26 cellular contexts compared by ENCODE assay signal in the genomic region with DNA sequence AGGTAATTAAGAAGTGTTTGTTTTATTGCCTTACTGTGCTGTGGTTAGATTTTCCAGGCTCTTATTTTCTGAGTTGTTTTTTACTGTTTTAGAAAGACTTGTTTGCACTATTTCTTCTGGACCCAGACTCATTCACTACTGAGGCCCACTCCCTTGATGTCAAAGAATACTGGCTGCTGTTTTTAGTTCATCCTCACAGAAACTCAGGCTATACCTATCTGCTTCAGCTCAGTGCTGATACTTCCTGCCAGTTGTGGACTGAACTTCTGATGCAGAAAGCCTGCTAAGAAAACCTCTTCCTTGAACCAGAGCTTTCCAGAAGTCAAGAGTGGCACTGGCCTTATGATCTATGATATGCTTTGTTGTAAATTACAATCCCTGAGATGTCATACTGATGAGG. TPM values are rescaled to one million over a fixed set of nuclear protein-coding genes. Genes with fewer than 3 reads are reported as not detected.
A peak's percentile ranks its signal among the peaks of the same experiment; 100 is the strongest.
DNase-seq lines count a peak whose midpoint lies in the region; ATAC-seq and TF ChIP-seq lines count a peak whose summit lies in the region.
"Had no signal": no experiment of that assay in that cellular context is flagged by ENCODE, and none has a peak within 500 bp of the region (broad histone marks: within the 10 kb centered on the region; RNA-seq: fewer than 3 reads in every experiment).

No MANE protein-coding gene starts in this region.

- H3K79me2 ChIP-seq in SU-DHL-6 (ENCODE audit: insufficient read depth, low read length), result no peaks in the 10 kb centered on the region
- H3K79me2 ChIP-seq: parathyroid adenoma had no signal

- H3K9me3 Mint-ChIP-seq in T-helper 1 cell treated with Interleukin-12 subunit alpha and Interleukin-12 subunit beta and Interleukin-4 antibody, amounts not matched to agents 30 μg/mL and 1 μg/mL, for 36 hours, result no peaks in the 10 kb centered on the region
- H3K9me3 Mint-ChIP-seq in activated naive CD8-positive, alpha-beta T cell treated with anti-CD3 and anti-CD28 coated beads, Interleukin-2, amount 50 U/mL, for 24 hours, result no peaks in the 10 kb centered on the region
- H3K9me3 Mint-ChIP-seq: natural killer cell treated with Interleukin-12 subunit alpha and Interleukin-12 subunit beta and Interleukin-15 and Interleukin-18, amount 100 ng/mL, for 72 hours had no signal

- H3K4me1 Mint-ChIP-seq in T-helper 1 cell treated with Interleukin-12 subunit alpha and Interleukin-12 subunit beta and Interleukin-4 antibody, amounts not matched to agents 30 μg/mL and 1 μg/mL, for 36 hours (ENCODE audit: low read depth), result peaks cover 22% of the 10 kb centered on the region
- peaks cover 45% of the 10 kb centered on the region for H3K4me1 Mint-ChIP-seq in activated naive CD8-positive, alpha-beta T cell treated with anti-CD3 and anti-CD28 coated beads, Interleukin-2, amount 50 U/mL, for 24 hours

- peak overlapping the region; percentile 49 for H3K27ac Mint-ChIP-seq in T-helper 1 cell treated with Interleukin-12 subunit alpha and Interleukin-12 subunit beta and Interleukin-4 antibody, amounts not matched to agents 30 μg/mL and 1 μg/mL, for 36 hours
- peak overlapping the region; percentile 13 for H3K27ac Mint-ChIP-seq in activated naive CD8-positive, alpha-beta T cell treated with anti-CD3 and anti-CD28 coated beads, Interleukin-2, amount 50 U/mL, for 24 hours
- H3K27ac Mint-ChIP-seq: natural killer cell treated with Interleukin-12 subunit alpha and Interleukin-12 subunit beta and Interleukin-15 and Interleukin-18, amount 100 ng/mL, for 72 hours had no signal

- H4K20me1 ChIP-seq in BLaER1 treated with 17β-estradiol and CSF1 and Interleukin-3, amounts not matched to agents 10 nM and 100 nM, result no peaks in the 10 kb centered on the region
- H4K20me1 ChIP-seq in SU-DHL-6 (ENCODE audit: low read depth, low read length), result no peaks in the 10 kb centered on the region

- no peak for TF ChIP-seq CTCF in SU-DHL-6 (IDR thresholded peaks at IDR 0.05; ENCODE audit: insufficient read depth, low read length, poor library complexity, severe bottlenecking)
- no peak for TF ChIP-seq CTCF in ovary (IDR thresholded peaks at IDR 0.05)
- TF ChIP-seq CTCF in left ventricle myocardium inferior (IDR thresholded peaks at IDR 0.05; ENCODE audit: borderline replicate concordance), result no peak

- no peaks in the 10 kb centered on the region for H3F3A ChIP-seq in SU-DHL-6 (ENCODE audit: insufficient read depth)

- H3K36me3 Mint-ChIP-seq in T-helper 1 cell treated with Interleukin-12 subunit alpha and Interleukin-12 subunit beta and Interleukin-4 antibody, amounts not matched to agents 30 μg/mL and 1 μg/mL, for 36 hours (ENCODE audit: low read depth), result peaks cover 4% of the 10 kb centered on the region
- H3K36me3 Mint-ChIP-seq in activated naive CD8-positive, alpha-beta T cell treated with anti-CD3 and anti-CD28 coated beads, Interleukin-2, amount 50 U/mL, for 24 hours (ENCODE audit: low read depth), result no peaks in the 10 kb centered on the region
- H3K36me3 Mint-ChIP-seq: natural killer cell treated with Interleukin-12 subunit alpha and Interleukin-12 subunit beta and Interleukin-15 and Interleukin-18, amount 100 ng/mL, for 72 hours had no signal

- peak overlapping the region; percentile 12 for H2AFZ ChIP-seq in SU-DHL-6 (ENCODE audit: low read depth, low read length, severe bottlenecking)
- H2AFZ ChIP-seq: parathyroid adenoma had no signal

- intact Hi-C loops in ovary (cut with DNase I), result no loop called here
- intact Hi-C loops in left ventricle myocardium inferior (cut with micrococcal nuclease), result no loop called here

- H3K27me3 ChIP-seq in BLaER1 treated with 17β-estradiol and CSF1 and Interleukin-3, amounts not matched to agents 10 nM and 100 nM, result no peaks in the 10 kb centered on the region
- H3K27me3 ChIP-seq in SU-DHL-6 (ENCODE audit: low read length) (no peaks in the 10 kb centered on the region), ovary (no peaks in the 10 kb centered on the region), left ventricle myocardium inferior (ENCODE audit: low read depth) (no peaks in the 10 kb centered on the region)
- H3K27me3 ChIP-seq: BE2C, heart right ventricle, transverse colon had no signal

- TF ChIP-seq EP300 in ovary (IDR thresholded peaks at IDR 0.05), result no peak

- H3K4me3 ChIP-seq in BLaER1 treated with 17β-estradiol and CSF1 and Interleukin-3, amounts not matched to agents 10 nM and 100 nM, result no peak overlapping the region
- H3K4me3 ChIP-seq in SU-DHL-6 (ENCODE audit: insufficient read depth, low read length, poor library complexity, severe bottlenecking), result no peak overlapping the region
- H3K4me3 ChIP-seq in ovary, result no peak overlapping the region
- no peak overlapping the region for H3K4me3 ChIP-seq in left ventricle myocardium inferior
- H3K4me3 ChIP-seq: heart right ventricle, transverse colon had no signal

- TF ChIP-seq POLR2A in ovary (IDR thresholded peaks at IDR 0.05), result no peak

- peak overlapping the region in 7 of 11 experiments; percentile 18 to 61 (median 41); a peak in 9 of 22 replicates for H3K4me2 ChIP-seq in BLaER1 treated with 17β-estradiol and CSF1 and Interleukin-3, amounts not matched to agents 10 nM and 100 nM
- H3K4me2 ChIP-seq in SU-DHL-6 (ENCODE audit: low read depth, low read length, poor library complexity, severe bottlenecking), result peak overlapping the region; percentile 18

- H3K36me3 ChIP-seq in BLaER1 treated with 17β-estradiol and CSF1 and Interleukin-3, amounts not matched to agents 10 nM and 100 nM, result no peaks in the 10 kb centered on the region
- no peaks in the 10 kb centered on the region for H3K36me3 ChIP-seq in SU-DHL-6 (ENCODE audit: low read length)
- H3K36me3 ChIP-seq in ovary, result no peaks in the 10 kb centered on the region
- H3K36me3 ChIP-seq in left ventricle myocardium inferior, result no peaks in the 10 kb centered on the region
- H3K36me3 ChIP-seq: BE2C, heart right ventricle, transverse colon had no signal

- DNase-seq in T-helper 1 cell (no peak), ovary (no peak), left ventricle myocardium inferior (no peak)
- no peak for DNase-seq in activated naive CD8-positive, alpha-beta T cell treated with anti-CD3 and anti-CD28 coated beads, Interleukin-2, amount 50 U/mL, for 24 hours
- DNase-seq: activated effector memory CD4-positive, alpha-beta T cell treated with anti-CD3 and anti-CD28 coated beads, Interleukin-2, amount 50 U/mL, for 16 hours; BE2C; H7; heart right ventricle; left colon; NCI-H1105 treated with DMSO at 0.1 percent for 48 hours; NCI-H2081; NCI-H345; PC-3; right cardiac atrium; SHP77 treated with DMSO at 0.1 percent for 48 hours; stimulated activated CD4-positive, alpha-beta T cell treated with anti-CD3 and anti-CD28 coated beads, Interleukin-4, amount 100 ng/mL, for 4 hours; transverse colon had no signal

- H3K9me2 ChIP-seq in SU-DHL-6 (replicated peaks; ENCODE audit: insufficient read depth, low read length), result no peaks in the 10 kb centered on the region

- H3K4me1 ChIP-seq in BLaER1 treated with 17β-estradiol and CSF1 and Interleukin-3, amounts not matched to agents 10 nM and 100 nM, result peaks cover 0 to 20% (median 15%) of the 10 kb centered on the region in 10 experiments; a peak in 15 of 20 replicates
- H3K4me1 ChIP-seq in ovary (ENCODE audit: insufficient read depth) (peaks cover 2% of the 10 kb centered on the region), left ventricle myocardium inferior (peaks cover 4% of the 10 kb centered on the region)
- H3K4me1 ChIP-seq: BE2C, parathyroid adenoma had no signal

- H3K9ac ChIP-seq in BLaER1 treated with 17β-estradiol and CSF1 and Interleukin-3, amounts not matched to agents 10 nM and 100 nM, result no peak overlapping the region
- no peak overlapping the region for H3K9ac ChIP-seq in SU-DHL-6 (ENCODE audit: low read length)
- H3K9ac ChIP-seq: parathyroid adenoma had no signal

- no peak for ATAC-seq in activated naive CD8-positive, alpha-beta T cell treated with anti-CD3 and anti-CD28 coated beads, Interleukin-2, amount 50 U/mL, for 24 hours
- ATAC-seq in HG02973 (IDR thresholded peaks at IDR 0.05; ENCODE audit: unreplicated experiment), result no peak
- ATAC-seq: heart right ventricle; left colon; natural killer cell treated with Interleukin-12 subunit alpha and Interleukin-12 subunit beta and Interleukin-15 and Interleukin-18, amount 100 ng/mL, for 72 hours; PC-3; right cardiac atrium had no signal

- no peaks in the 10 kb centered on the region for H3K9me3 ChIP-seq in BLaER1 treated with 17β-estradiol and CSF1 and Interleukin-3, amounts not matched to agents 10 nM and 100 nM (replicated peaks in 1 of 11)
- H3K9me3 ChIP-seq in SU-DHL-6 (ENCODE audit: insufficient read depth, low read length) (no peaks in the 10 kb centered on the region), ovary (no peaks in the 10 kb centered on the region), left ventricle myocardium inferior (replicated peaks) (no peaks in the 10 kb centered on the region)
- H3K9me3 ChIP-seq: BE2C, heart right ventricle, transverse colon had no signal

- no peak overlapping the region for H3K4me3 Mint-ChIP-seq in T-helper 1 cell treated with Interleukin-12 subunit alpha and Interleukin-12 subunit beta and Interleukin-4 antibody, amounts not matched to agents 30 μg/mL and 1 μg/mL, for 36 hours
- no peak overlapping the region for H3K4me3 Mint-ChIP-seq in activated naive CD8-positive, alpha-beta T cell treated with anti-CD3 and anti-CD28 coated beads, Interleukin-2, amount 50 U/mL, for 24 hours
- H3K4me3 Mint-ChIP-seq: natural killer cell treated with Interleukin-12 subunit alpha and Interleukin-12 subunit beta and Interleukin-15 and Interleukin-18, amount 100 ng/mL, for 72 hours had no signal

- H3K27me3 Mint-ChIP-seq in T-helper 1 cell treated with Interleukin-12 subunit alpha and Interleukin-12 subunit beta and Interleukin-4 antibody, amounts not matched to agents 30 μg/mL and 1 μg/mL, for 36 hours (ENCODE audit: low read depth), result no peaks in the 10 kb centered on the region
- H3K27me3 Mint-ChIP-seq in activated naive CD8-positive, alpha-beta T cell treated with anti-CD3 and anti-CD28 coated beads, Interleukin-2, amount 50 U/mL, for 24 hours, result no peaks in the 10 kb centered on the region
- H3K27me3 Mint-ChIP-seq: natural killer cell treated with Interleukin-12 subunit alpha and Interleukin-12 subunit beta and Interleukin-15 and Interleukin-18, amount 100 ng/mL, for 72 hours had no signal

- no peak overlapping the region for H3K27ac ChIP-seq in BLaER1 treated with 17β-estradiol and CSF1 and Interleukin-3, amounts not matched to agents 10 nM and 100 nM
- peak overlapping the region; percentile 23 for H3K27ac ChIP-seq in SU-DHL-6 (ENCODE audit: low read depth, low read length)
- no peak overlapping the region for H3K27ac ChIP-seq in ovary
- H3K27ac ChIP-seq in left ventricle myocardium inferior (replicated peaks), result no peak overlapping the region
- H3K27ac ChIP-seq: 22Rv1, epithelial cell of prostate, heart right ventricle, HL-60, parathyroid adenoma, transverse colon had no signal

RNA-seq across cellular contexts. Expression of a gene that starts 15.9 kb away (rescaled TPM):
- total RNA-seq in ovary (10 to 100 TPM; 10.8 to 34.2 (median 18.7) TPM), left ventricle myocardium inferior (11.1 TPM)
- polyA plus RNA-seq in ovary, result 10 to 100 TPM; 26.5 to 48.9 TPM

RNA-seq across cellular contexts. Expression of a gene that starts 38.0 kb away (rescaled TPM):
- total RNA-seq in ovary, result 10 to 100 TPM; 26.3 to 44.5 (median 39.3) TPM
- polyA plus RNA-seq in ovary, result 10 to 100 TPM; 26.8 to 29.7 TPM
- 13.2 TPM for total RNA-seq in left ventricle myocardium inferior
